In the genomic region with DNA sequence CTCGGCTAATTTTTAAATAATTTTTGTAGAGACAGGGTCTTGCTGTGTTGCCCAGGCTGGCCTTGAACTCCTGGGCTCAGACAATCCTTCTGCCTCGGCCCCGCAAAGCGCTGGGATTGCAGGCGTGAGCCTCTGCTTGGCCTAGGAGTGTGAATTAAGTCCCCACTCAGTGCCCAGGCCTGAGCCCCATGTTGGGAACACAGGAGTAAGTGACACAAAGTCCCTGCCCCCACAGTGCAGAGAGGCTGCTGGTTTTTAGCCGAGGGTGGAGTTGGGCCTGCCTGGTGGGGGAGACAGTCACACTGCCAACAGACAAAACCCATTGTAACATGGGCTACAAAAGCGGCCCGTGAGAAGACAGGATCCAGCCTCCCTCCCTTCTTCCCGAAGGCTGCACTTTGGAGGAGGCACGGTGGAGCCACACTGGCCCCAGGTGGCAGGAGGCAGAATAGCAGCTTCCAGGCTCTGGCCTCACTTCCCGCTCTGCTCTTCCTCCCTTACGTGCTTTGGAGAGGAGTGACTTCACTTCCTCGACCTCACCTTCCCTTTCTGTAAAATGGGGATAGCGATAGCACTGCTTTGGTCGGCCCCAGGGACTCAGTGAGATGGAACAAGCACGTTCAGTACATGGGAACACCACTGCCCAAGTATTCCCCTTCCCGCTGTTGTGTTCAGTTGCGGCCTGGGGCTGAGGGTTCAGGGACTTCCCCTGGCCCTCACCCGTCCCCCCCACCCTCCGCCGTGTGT, we compare ENCODE assay signal across 1 cellular context.
TF ChIP-seq lines count a peak whose summit lies in the region.

No MANE protein-coding gene starts in this region.

TF ChIP-seq in HEK293, 187 proteins besides CTCF, POLR2A, EP300 and RAD21 (continued from another document and continues in another):
- TF ChIP-seq, protein P1, sequence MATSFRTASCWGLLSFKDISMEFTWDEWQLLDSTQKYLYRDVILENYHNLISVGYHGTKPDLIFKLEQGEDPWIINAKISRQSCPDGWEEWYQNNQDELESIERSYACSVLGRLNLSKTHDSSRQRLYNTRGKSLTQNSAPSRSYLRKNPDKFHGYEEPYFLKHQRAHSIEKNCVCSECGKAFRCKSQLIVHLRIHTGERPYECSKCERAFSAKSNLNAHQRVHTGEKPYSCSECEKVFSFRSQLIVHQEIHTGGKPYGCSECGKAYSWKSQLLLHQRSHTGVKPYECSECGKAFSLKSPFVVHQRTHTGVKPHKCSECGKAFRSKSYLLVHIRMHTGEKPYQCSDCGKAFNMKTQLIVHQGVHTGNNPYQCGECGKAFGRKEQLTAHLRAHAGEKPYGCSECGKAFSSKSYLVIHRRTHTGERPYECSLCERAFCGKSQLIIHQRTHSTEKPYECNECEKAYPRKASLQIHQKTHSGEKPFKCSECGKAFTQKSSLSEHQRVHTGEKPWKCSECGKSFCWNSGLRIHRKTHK (tag by site-specific recombination; IDR thresholded peaks at IDR 0.05): no peak
- TF ChIP-seq ZNF391 (tag by site-specific recombination; IDR thresholded peaks at IDR 0.05; ENCODE audit: borderline replicate concordance, low read depth) (peak; percentile 73), KLF10 (tag by site-specific recombination; IDR thresholded peaks at IDR 0.05) (no peak), KLF16 (tag by site-specific recombination; IDR thresholded peaks at IDR 0.05) (0 out of 2 replicates have a peak, but pooled peaks have one; percentile 31), ZNF266 (tag by site-specific recombination; IDR thresholded peaks at IDR 0.05; ENCODE audit: low read depth) (no peak), KLF9 (tag by site-specific recombination; IDR thresholded peaks at IDR 0.05; ENCODE audit: low read depth) (no peak), ZNF169 (tag by site-specific recombination; IDR thresholded peaks at IDR 0.05) (no peak), ZNF426 (tag by site-specific recombination; IDR thresholded peaks at IDR 0.05) (no peak), ZNF341 (tag by site-specific recombination; IDR thresholded peaks at IDR 0.05; ENCODE audit: low read depth) (peak; percentile 45), ZBTB17 (tag by site-specific recombination; IDR thresholded peaks at IDR 0.05) (peak; percentile 78), ZNF302 (tag by site-specific recombination; IDR thresholded peaks at IDR 0.05; ENCODE audit: low read depth) (no peak), ZNF660 (tag by site-specific recombination; IDR thresholded peaks at IDR 0.05) (peak; percentile 85), ZNF792 (tag by site-specific recombination; IDR thresholded peaks at IDR 0.05) (no peak), REPIN1 (tag by site-specific recombination; IDR thresholded peaks at IDR 0.05; ENCODE audit: low read depth) (no peak), KLF1 (tag by site-specific recombination; IDR thresholded peaks at IDR 0.05) (no peak; the same call in none of the 2 replicates), ZSCAN23 (tag by site-specific recombination; IDR thresholded peaks at IDR 0.05) (no peak), ZNF350 (tag by site-specific recombination; IDR thresholded peaks at IDR 0.05) (no peak), ZBTB20 (tag by site-specific recombination; IDR thresholded peaks at IDR 0.05) (no peak; the same call in 1 of the 2 replicates), ZNF624 (tag by site-specific recombination; IDR thresholded peaks at IDR 0.05) (no peak), ZNF214 (tag by site-specific recombination; IDR thresholded peaks at IDR 0.05; ENCODE audit: borderline replicate concordance) (no peak), RBAK (tag by site-specific recombination; IDR thresholded peaks at IDR 0.05) (no peak), ZNF791 (tag by site-specific recombination; IDR thresholded peaks at IDR 0.05) (no peak), ZFP41 (tag by site-specific recombination; IDR thresholded peaks at IDR 0.05; ENCODE audit: borderline replicate concordance) (no peak), ZNF16 (tag by site-specific recombination; IDR thresholded peaks at IDR 0.05; ENCODE audit: low read depth) (no peak), GLI2 (tag by site-specific recombination; IDR thresholded peaks at IDR 0.05; ENCODE audit: borderline replicate concordance, low read depth) (no peak), BCL11A (tag by site-specific recombination; IDR thresholded peaks at IDR 0.05; ENCODE audit: low read depth) (no peak; the same call in 1 of the 2 replicates), ZNF626 (tag by site-specific recombination; IDR thresholded peaks at IDR 0.05) (no peak), ZBTB21 (tag by site-specific recombination; IDR thresholded peaks at IDR 0.05) (peak; percentile 58; the same call in 1 of the 2 replicates), ZNF670 (tag by site-specific recombination; IDR thresholded peaks at IDR 0.05; ENCODE audit: low read depth) (no peak), ZNF514 (tag by site-specific recombination; IDR thresholded peaks at IDR 0.05) (no peak), ZNF2 (tag by site-specific recombination; IDR thresholded peaks at IDR 0.05) (peak; percentile 74; the same call in 1 of the 2 replicates)
- TF ChIP-seq, protein P2, sequence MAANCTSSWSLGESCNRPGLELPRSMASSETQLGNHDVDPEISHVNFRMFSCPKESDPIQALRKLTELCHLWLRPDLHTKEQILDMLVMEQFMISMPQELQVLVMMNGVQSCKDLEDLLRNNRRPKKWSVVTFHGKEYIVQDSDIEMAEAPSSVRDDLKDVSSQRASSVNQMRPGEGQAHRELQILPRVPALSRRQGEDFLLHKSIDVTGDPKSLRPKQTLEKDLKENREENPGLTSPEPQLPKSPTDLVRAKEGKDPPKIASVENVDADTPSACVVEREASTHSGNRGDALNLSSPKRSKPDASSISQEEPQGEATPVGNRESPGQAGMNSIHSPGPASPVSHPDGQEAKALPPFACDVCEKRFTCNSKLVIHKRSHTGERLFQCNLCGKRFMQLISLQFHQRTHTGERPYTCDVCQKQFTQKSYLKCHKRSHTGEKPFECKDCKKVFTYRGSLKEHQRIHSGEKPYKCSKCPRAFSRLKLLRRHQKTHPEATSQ (tag by site-specific recombination; IDR thresholded peaks at IDR 0.05): no peak
- TF ChIP-seq, protein P3, sequence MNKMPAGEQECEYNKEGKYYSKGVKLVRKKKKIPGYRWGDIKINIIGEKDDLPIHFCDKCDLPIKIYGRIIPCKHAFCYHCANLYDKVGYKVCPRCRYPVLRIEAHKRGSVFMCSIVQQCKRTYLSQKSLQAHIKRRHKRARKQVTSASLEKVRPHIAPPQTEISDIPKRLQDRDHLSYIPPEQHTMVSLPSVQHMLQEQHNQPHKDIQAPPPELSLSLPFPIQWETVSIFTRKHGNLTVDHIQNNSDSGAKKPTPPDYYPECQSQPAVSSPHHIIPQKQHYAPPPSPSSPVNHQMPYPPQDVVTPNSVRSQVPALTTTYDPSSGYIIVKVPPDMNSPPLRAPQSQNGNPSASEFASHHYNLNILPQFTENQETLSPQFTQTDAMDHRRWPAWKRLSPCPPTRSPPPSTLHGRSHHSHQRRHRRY (tag by site-specific recombination; IDR thresholded peaks at IDR 0.05): no peak
- TF ChIP-seq, protein P4, sequence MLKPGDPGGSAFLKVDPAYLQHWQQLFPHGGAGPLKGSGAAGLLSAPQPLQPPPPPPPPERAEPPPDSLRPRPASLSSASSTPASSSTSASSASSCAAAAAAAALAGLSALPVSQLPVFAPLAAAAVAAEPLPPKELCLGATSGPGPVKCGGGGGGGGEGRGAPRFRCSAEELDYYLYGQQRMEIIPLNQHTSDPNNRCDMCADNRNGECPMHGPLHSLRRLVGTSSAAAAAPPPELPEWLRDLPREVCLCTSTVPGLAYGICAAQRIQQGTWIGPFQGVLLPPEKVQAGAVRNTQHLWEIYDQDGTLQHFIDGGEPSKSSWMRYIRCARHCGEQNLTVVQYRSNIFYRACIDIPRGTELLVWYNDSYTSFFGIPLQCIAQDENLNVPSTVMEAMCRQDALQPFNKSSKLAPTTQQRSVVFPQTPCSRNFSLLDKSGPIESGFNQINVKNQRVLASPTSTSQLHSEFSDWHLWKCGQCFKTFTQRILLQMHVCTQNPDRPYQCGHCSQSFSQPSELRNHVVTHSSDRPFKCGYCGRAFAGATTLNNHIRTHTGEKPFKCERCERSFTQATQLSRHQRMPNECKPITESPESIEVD (tag by site-specific recombination; IDR thresholded peaks at IDR 0.05): no peak
- TF ChIP-seq, protein P5, sequence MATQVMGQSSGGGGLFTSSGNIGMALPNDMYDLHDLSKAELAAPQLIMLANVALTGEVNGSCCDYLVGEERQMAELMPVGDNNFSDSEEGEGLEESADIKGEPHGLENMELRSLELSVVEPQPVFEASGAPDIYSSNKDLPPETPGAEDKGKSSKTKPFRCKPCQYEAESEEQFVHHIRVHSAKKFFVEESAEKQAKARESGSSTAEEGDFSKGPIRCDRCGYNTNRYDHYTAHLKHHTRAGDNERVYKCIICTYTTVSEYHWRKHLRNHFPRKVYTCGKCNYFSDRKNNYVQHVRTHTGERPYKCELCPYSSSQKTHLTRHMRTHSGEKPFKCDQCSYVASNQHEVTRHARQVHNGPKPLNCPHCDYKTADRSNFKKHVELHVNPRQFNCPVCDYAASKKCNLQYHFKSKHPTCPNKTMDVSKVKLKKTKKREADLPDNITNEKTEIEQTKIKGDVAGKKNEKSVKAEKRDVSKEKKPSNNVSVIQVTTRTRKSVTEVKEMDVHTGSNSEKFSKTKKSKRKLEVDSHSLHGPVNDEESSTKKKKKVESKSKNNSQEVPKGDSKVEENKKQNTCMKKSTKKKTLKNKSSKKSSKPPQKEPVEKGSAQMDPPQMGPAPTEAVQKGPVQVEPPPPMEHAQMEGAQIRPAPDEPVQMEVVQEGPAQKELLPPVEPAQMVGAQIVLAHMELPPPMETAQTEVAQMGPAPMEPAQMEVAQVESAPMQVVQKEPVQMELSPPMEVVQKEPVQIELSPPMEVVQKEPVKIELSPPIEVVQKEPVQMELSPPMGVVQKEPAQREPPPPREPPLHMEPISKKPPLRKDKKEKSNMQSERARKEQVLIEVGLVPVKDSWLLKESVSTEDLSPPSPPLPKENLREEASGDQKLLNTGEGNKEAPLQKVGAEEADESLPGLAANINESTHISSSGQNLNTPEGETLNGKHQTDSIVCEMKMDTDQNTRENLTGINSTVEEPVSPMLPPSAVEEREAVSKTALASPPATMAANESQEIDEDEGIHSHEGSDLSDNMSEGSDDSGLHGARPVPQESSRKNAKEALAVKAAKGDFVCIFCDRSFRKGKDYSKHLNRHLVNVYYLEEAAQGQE (tag by site-specific recombination; IDR thresholded peaks at IDR 0.05): no peak
- TF ChIP-seq, protein P6, sequence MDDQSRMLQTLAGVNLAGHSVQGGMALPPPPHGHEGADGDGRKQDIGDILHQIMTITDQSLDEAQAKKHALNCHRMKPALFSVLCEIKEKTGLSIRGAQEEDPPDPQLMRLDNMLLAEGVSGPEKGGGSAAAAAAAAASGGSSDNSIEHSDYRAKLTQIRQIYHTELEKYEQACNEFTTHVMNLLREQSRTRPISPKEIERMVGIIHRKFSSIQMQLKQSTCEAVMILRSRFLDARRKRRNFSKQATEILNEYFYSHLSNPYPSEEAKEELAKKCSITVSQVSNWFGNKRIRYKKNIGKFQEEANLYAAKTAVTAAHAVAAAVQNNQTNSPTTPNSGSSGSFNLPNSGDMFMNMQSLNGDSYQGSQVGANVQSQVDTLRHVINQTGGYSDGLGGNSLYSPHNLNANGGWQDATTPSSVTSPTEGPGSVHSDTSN (CRISPR knock-in tag; IDR thresholded peaks at IDR 0.05): no peak
- TF ChIP-seq, protein P7, sequence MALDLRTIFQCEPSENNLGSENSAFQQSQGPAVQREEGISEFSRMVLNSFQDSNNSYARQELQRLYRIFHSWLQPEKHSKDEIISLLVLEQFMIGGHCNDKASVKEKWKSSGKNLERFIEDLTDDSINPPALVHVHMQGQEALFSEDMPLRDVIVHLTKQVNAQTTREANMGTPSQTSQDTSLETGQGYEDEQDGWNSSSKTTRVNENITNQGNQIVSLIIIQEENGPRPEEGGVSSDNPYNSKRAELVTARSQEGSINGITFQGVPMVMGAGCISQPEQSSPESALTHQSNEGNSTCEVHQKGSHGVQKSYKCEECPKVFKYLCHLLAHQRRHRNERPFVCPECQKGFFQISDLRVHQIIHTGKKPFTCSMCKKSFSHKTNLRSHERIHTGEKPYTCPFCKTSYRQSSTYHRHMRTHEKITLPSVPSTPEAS (tag by site-specific recombination; IDR thresholded peaks at IDR 0.05): 0 out of 2 replicates have a peak, but pooled peaks have one; percentile 30
- TF ChIP-seq, protein P8, sequence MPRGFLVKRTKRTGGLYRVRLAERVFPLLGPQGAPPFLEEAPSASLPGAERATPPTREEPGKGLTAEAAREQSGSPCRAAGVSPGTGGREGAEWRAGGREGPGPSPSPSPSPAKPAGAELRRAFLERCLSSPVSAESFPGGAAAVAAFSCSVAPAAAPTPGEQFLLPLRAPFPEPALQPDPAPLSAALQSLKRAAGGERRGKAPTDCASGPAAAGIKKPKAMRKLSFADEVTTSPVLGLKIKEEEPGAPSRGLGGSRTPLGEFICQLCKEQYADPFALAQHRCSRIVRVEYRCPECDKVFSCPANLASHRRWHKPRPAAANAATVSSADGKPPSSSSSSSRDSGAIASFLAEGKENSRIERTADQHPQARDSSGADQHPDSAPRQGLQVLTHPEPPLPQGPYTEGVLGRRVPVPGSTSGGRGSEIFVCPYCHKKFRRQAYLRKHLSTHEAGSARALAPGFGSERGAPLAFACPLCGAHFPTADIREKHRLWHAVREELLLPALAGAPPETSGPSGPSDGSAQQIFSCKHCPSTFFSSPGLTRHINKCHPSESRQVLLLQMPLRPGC (tag by site-specific recombination; IDR thresholded peaks at IDR 0.05): no peak
- TF ChIP-seq, protein P9, sequence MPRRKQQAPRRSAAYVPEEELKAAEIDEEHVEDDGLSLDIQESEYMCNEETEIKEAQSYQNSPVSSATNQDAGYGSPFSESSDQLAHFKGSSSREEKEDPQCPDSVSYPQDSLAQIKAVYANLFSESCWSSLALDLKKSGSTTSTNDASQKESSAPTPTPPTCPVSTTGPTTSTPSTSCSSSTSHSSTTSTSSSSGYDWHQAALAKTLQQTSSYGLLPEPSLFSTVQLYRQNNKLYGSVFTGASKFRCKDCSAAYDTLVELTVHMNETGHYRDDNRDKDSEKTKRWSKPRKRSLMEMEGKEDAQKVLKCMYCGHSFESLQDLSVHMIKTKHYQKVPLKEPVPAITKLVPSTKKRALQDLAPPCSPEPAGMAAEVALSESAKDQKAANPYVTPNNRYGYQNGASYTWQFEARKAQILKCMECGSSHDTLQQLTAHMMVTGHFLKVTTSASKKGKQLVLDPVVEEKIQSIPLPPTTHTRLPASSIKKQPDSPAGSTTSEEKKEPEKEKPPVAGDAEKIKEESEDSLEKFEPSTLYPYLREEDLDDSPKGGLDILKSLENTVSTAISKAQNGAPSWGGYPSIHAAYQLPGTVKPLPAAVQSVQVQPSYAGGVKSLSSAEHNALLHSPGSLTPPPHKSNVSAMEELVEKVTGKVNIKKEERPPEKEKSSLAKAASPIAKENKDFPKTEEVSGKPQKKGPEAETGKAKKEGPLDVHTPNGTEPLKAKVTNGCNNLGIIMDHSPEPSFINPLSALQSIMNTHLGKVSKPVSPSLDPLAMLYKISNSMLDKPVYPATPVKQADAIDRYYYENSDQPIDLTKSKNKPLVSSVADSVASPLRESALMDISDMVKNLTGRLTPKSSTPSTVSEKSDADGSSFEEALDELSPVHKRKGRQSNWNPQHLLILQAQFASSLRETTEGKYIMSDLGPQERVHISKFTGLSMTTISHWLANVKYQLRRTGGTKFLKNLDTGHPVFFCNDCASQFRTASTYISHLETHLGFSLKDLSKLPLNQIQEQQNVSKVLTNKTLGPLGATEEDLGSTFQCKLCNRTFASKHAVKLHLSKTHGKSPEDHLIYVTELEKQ (tag by site-specific recombination; IDR thresholded peaks at IDR 0.05; ENCODE audit: borderline replicate concordance): no peak
